Comparison of ENCODE assay signal across 8 cellular contexts in genomic region chr1:236604218-236605029, GRCh38. TPM values are rescaled to one million over a fixed set of nuclear protein-coding genes. Genes with fewer than 3 reads are reported as not detected.
DNase-seq lines count a peak whose midpoint lies in the region; ATAC-seq, FAIRE-seq and TF ChIP-seq lines count a peak whose summit lies in the region.

Gene HEATR1, minus strand, starts transcription at chr1:236604516. Its CDS starts 421 bp downstream, at chr1:236604095.

- H3K9me3 Mint-ChIP-seq in T-cell (no peaks in the 10 kb centered on the region), type B pancreatic cell (no peaks in the 10 kb centered on the region)

- H3K4me3 Mint-ChIP-seq in T-cell: peak within 1 kb of the TSS; percentile 90 to 99 (median 96)
- H3K4me3 Mint-ChIP-seq in type B pancreatic cell: peak within 1 kb of the TSS; percentile 96

- peak; percentile 49 for DNase-seq in GM12891 (ENCODE audit: insufficient read length, low spot score)
- peak; percentile 81 for DNase-seq in NCI-H1436 treated with DMSO at 0.1 percent for 48 hours (lab: John Stamatoyannopoulos, UW)
- DNase-seq in T-cell: peak; percentile 54 to 86 (median 70)
- DNase-seq in adrenal gland: peak; percentile 93 to 97 (median 95)
- peak; percentile 95 to 96 (median 95) for DNase-seq in heart left ventricle
- peak; percentile 95 for DNase-seq in pons (ENCODE audit: low spot score)
- DNase-seq in type B pancreatic cell (ENCODE audit: extremely low spot score, unreplicated experiment): peak; percentile 93

- H3K27me3 Mint-ChIP-seq in T-cell: peaks cover 0 to 14% of the 10 kb centered on the region in 2 donors
- H3K27me3 Mint-ChIP-seq in type B pancreatic cell: no peaks in the 10 kb centered on the region

- TF ChIP-seq POLR2A in GM12891 (IDR thresholded peaks at IDR 0.05; ENCODE audit: low read depth, low read length) (peak; percentile 76; the same call in 1 of the 2 replicates), adrenal gland (IDR thresholded peaks at IDR 0.05) (peak; percentile 16 to 52), heart left ventricle (IDR thresholded peaks at IDR 0.05) (peak in 1 of 2 donors; percentile 55)

- intact Hi-C loops in adrenal gland (cut with DNase I) (loop anchor here (5.0 to 10.0 kb wide), 3 partner anchors 50 to 960 kb away; no protein-coding TSS in a partner anchor), heart left ventricle (cut with DNase I) (loop anchor here in 8 of 10 donors (5.0 to 10.0 kb wide), 6 partner anchors 83 to 960 kb away; partner anchors contain the start of genes MTR (in 6 of the 8) and ACTN2 (in 1 of the 8))

- 2 to 4% (median 2%) methylated on average over 28 to 48 of the region's 48 CpGs for WGBS in adrenal gland, 4 donors
- 1 to 3% (median 1%) methylated on average over 39 to 48 of the region's 48 CpGs for WGBS in heart left ventricle, 4 donors

- POLR2A ChIA-PET in T-cell (lab: Charles Lee): interaction anchor here (0.5 to 1.4 kb wide), 3 partner anchors 77 to 468 kb away, joined by 3 to 5 read pairs (median 4); partner anchors contain the start of gene MTR (in 1 of the 2)

- H3K27ac ChIP-seq in adrenal gland (peak within 1 kb of the TSS; percentile 70 to 93 (median 73)), heart left ventricle (peak within 1 kb of the TSS in 11 of 12 donors; percentile 71 to 90 (median 85))

- H3K4me1 Mint-ChIP-seq in T-cell: peaks cover 27 to 39% (median 37%) of the 10 kb centered on the region in 3 donors
- peaks cover 14% of the 10 kb centered on the region for H3K4me1 Mint-ChIP-seq in type B pancreatic cell (ENCODE audit: unreplicated experiment)

- H3K4me1 ChIP-seq in adrenal gland (replicated peaks in 1 of 2) (peaks cover 9 to 14% of the 10 kb centered on the region in 2 donors), heart left ventricle (peaks cover 0 to 25% (median 13%) of the 10 kb centered on the region in 12 donors)

- H3K36me3 Mint-ChIP-seq in T-cell: peaks cover 11% of the 10 kb centered on the region
- H3K36me3 Mint-ChIP-seq in type B pancreatic cell: no peaks in the 10 kb centered on the region

- H3K27ac Mint-ChIP-seq in T-cell (peak within 1 kb of the TSS; percentile 69 to 92), type B pancreatic cell (peak within 1 kb of the TSS; percentile 92)

- CTCF ChIA-PET in T-cell (lab: Charles Lee): interaction anchor here (0.5 to 1.2 kb wide), 5 partner anchors 10 to 1132 kb away, joined by 3 to 5 read pairs (median 3); partner anchors contain the start of gene MTR (in 1 of the 2)

- ATAC-seq in HG02840 (IDR thresholded peaks at IDR 0.05; ENCODE audit: low FRiP score, unreplicated experiment) (peak; percentile 97), T-cell (replicated peaks in 1 of 4) (peak; percentile 89 to 95 (median 94)), heart left ventricle (peak; percentile 93 to 99 (median 98))

- peak; percentile 98 for FAIRE-seq in GM12891 (lab: Jason Lieb, UNC)

- TF ChIP-seq CTCF in adrenal gland (IDR thresholded peaks at IDR 0.05) (peak in 1 of 6 experiments; percentile 14), heart left ventricle (IDR thresholded peaks at IDR 0.05) (no peak), type B pancreatic cell (conservative IDR thresholded peaks at IDR 0.05) (no peak)

- peaks cover 0 to 10% of the 10 kb centered on the region in 2 donors for H3K36me3 ChIP-seq in adrenal gland (replicated peaks in 1 of 2)
- peaks cover 0 to 32% (median 27%) of the 10 kb centered on the region in 9 donors for H3K36me3 ChIP-seq in heart left ventricle

- H3K4me3 ChIP-seq in adrenal gland (peak within 1 kb of the TSS; percentile 79 to 99 (median 92)), heart left ventricle (peak within 1 kb of the TSS; percentile 50 to 96 (median 80))

- H3K27me3 ChIP-seq in adrenal gland: peaks cover 5% of the 10 kb centered on the region
- peaks cover 0 to 1% (median 0%) of the 10 kb centered on the region in 9 donors for H3K27me3 ChIP-seq in heart left ventricle

- H3K9me3 ChIP-seq in adrenal gland (replicated peaks in 1 of 3): no peaks in the 10 kb centered on the region
- no peaks in the 10 kb centered on the region for H3K9me3 ChIP-seq in heart left ventricle

TF ChIP-seq in GM12891, 5 proteins besides CTCF, POLR2A, EP300 and RAD21:
- TF ChIP-seq PAX5 (IDR thresholded peaks at IDR 0.05; ENCODE audit: insufficient read depth, low read length, severe bottlenecking) (no peak), POU2F2 (IDR thresholded peaks at IDR 0.05; ENCODE audit: low read depth, low read length) (0 out of 2 replicates have a peak, but pooled peaks have one; percentile 15), SPI1 (IDR thresholded peaks at IDR 0.05; ENCODE audit: low read depth, low read length) (no peak), TAF1 (IDR thresholded peaks at IDR 0.05; ENCODE audit: low read depth, low read length) (peak; percentile 61; the same call in 1 of the 2 replicates), POLR2AphosphoS5 (IDR thresholded peaks at IDR 0.05; ENCODE audit: low read depth, low read length) (peak; percentile 82)

RNA-seq across cellular contexts. Expression of gene HEATR1, which starts in this region (rescaled TPM):
- 14.0 TPM for polyA plus RNA-seq in GM12891 (2012; ENCODE audit: low read depth, missing spikeins)
- total RNA-seq in T-cell (10 to 100 TPM; 42.3 to 49.8 (median 46.9) TPM), adrenal gland (10 to 100 TPM; 11.0 to 50.8 (median 25.2) TPM), heart left ventricle (10 to 100 TPM in 5 of 9 donors, 1 to 10 TPM in 4; 6.6 to 17.2 (median 11.8) TPM), type B pancreatic cell (ENCODE audit: low replicate concordance) (43.5 and 51.5 TPM in 2 replicates)
- polyA plus RNA-seq in adrenal gland (10 to 100 TPM in 1 of 3 donors, 1 to 10 TPM in 2; 3.5 to 17.0 (median 5.5) TPM), heart left ventricle (1 to 10 TPM; 2.4 to 8.3 TPM)

Comparison
In these comparisons a context has a peak if more than half of its experiments do, and no peak if none do; other contexts are left out.
1. Peak in every context shown above with its lines: DNase-seq, ATAC-seq, H3K4me3 ChIP-seq and H3K27ac ChIP-seq.